In genomic region chr15:35507932-35508638, GRCh38 we compare ENCODE assay signal across 20 cellular contexts. TPM values are rescaled to one million over a fixed set of nuclear protein-coding genes. Genes with fewer than 3 reads are reported as not detected.
A peak's percentile ranks its signal among the peaks of the same experiment; 100 is the strongest.
DNase-seq lines count a peak whose midpoint lies in the region; ATAC-seq and TF ChIP-seq lines count a peak whose summit lies in the region.
"Had no signal": no experiment of that assay in that cellular context is flagged by ENCODE, and none has a peak within 500 bp of the region (broad histone marks: within the 10 kb centered on the region; RNA-seq: fewer than 3 reads in every experiment).

No MANE protein-coding gene starts in this region.

- H3K4ac ChIP-seq in neuronal stem cell (ENCODE audit: low read length) = no peak overlapping the region

- no peak overlapping the region for H4K91ac ChIP-seq in neuronal stem cell (ENCODE audit: low read depth, low read length, poor library complexity)

- H2BK15ac ChIP-seq in neuronal stem cell (ENCODE audit: low read length) = no peak overlapping the region

- H2AFZ ChIP-seq in neuronal stem cell (ENCODE audit: low read length) = peak overlapping the region; percentile 12

- no peak overlapping the region for H3K9ac ChIP-seq in neuronal stem cell (ENCODE audit: low read depth, low read length, poor library complexity)

- no peak overlapping the region for H3K23ac ChIP-seq in neuronal stem cell (ENCODE audit: low read depth, low read length, poor library complexity)

- no peak for TF ChIP-seq CTCF in epithelial cell of esophagus (IDR thresholded peaks at IDR 0.05; ENCODE audit: insufficient read depth, low read depth, low read length, missing control alignments)

- H2BK12ac ChIP-seq in neuronal stem cell (ENCODE audit: low read length) = no peak overlapping the region

- no peak overlapping the region for H3K27ac ChIP-seq in neuronal stem cell (replicated peaks; ENCODE audit: low read length)
- H3K27ac ChIP-seq: gastrocnemius medialis, neutrophil, right atrium auricular region, tibial artery had no signal

- no peaks in the 10 kb centered on the region for H3K36me3 ChIP-seq in neuronal stem cell (replicated peaks in 1 of 2; ENCODE audit: control insufficient read depth in 2 of 2, insufficient read depth in 2 of 2, low read length in 2 of 2)
- H3K36me3 ChIP-seq: gastrocnemius medialis, neutrophil, right atrium auricular region, tibial artery had no signal

- H3K4me2 ChIP-seq in neuronal stem cell (ENCODE audit: insufficient read depth, low read length, poor library complexity, severe bottlenecking) = no peak overlapping the region

- DNase-seq in G401 (ENCODE audit: low spot score) (peak; percentile 53), NCI-H69 (lab: John Stamatoyannopoulos, UW) (peak; percentile 87), epithelial cell of esophagus (ENCODE audit: low read depth) (peak; percentile 54), neuronal stem cell (ENCODE audit: low spot score) (peak; percentile 5), GOT3 (lab: John Stamatoyannopoulos, UW) (no peak)
- DNase-seq: activated CD8-positive, alpha-beta memory T cell treated with anti-CD3 and anti-CD28 coated beads for 24 hours; CD8-positive, alpha-beta memory T cell; DND-41; gastrocnemius medialis; NCI-H1092; NCI-H774; stimulated activated naive B cell treated with anti-CD40 and anti-IgM and Interleukin-4, amounts not matched to agents 10 μg/mL and 1 μg/mL and 100 μg/mL, for 72 hours; T-helper 9 cell; tibial artery had no signal

- peaks cover 4 to 7% of the 10 kb centered on the region in 2 donors for H3K4me1 ChIP-seq in neuronal stem cell (ENCODE audit: control insufficient read depth in 2 of 2, insufficient read depth in 1 of 2, low read depth in 1 of 2, low read length in 2 of 2)
- H3K4me1 ChIP-seq: right atrium auricular region had no signal

- ATAC-seq in HG03565 (IDR thresholded peaks at IDR 0.05; ENCODE audit: unreplicated experiment) (no peak), HG03520 (IDR thresholded peaks at IDR 0.05; ENCODE audit: unreplicated experiment) (no peak), GM18868 (IDR thresholded peaks at IDR 0.05; ENCODE audit: unreplicated experiment) (no peak)
- ATAC-seq: gastrocnemius medialis; left lobe of liver; stimulated activated naive B cell treated with anti-CD40 and anti-IgM and Interleukin-4, amounts not matched to agents 10 μg/mL and 1 μg/mL and 100 μg/mL, for 72 hours had no signal

- no CpG with 5 or more reads among the region's 7 CpGs for WGBS in neuronal stem cell (ENCODE audit: extremely low coverage in 2 of 2, insufficient read length in 2 of 2, insufficient replicate concordance in 1 of 2), 2 donors

- no peak overlapping the region for H3K18ac ChIP-seq in neuronal stem cell (ENCODE audit: low read length)

- H3K4me3 ChIP-seq in epithelial cell of esophagus (ENCODE audit: low read length) (peak overlapping the region; percentile 27), neuronal stem cell (ENCODE audit: low read length in 2 of 2) (no peak overlapping the region)
- H3K4me3 ChIP-seq: gastrocnemius medialis, right atrium auricular region, tibial artery had no signal

- H2BK120ac ChIP-seq in neuronal stem cell (ENCODE audit: low read depth, low read length) = no peak overlapping the region

- H3K27me3 ChIP-seq in neuronal stem cell (ENCODE audit: control insufficient read depth in 3 of 3, insufficient read depth in 3 of 3, low read depth in 1 of 3, low read length in 3 of 3) = no peaks in the 10 kb centered on the region
- H3K27me3 ChIP-seq: gastrocnemius medialis, neutrophil, right atrium auricular region, tibial artery had no signal

- H2AK5ac ChIP-seq in neuronal stem cell (ENCODE audit: low read depth, low read length) = no peak overlapping the region

- H3K9me3 ChIP-seq in neuronal stem cell (replicated peaks in 1 of 2; ENCODE audit: control insufficient read depth in 2 of 2, insufficient read depth in 1 of 2, low read depth in 1 of 2, low read length in 2 of 2) = no peaks in the 10 kb centered on the region
- H3K9me3 ChIP-seq: gastrocnemius medialis, neutrophil, right atrium auricular region, tibial artery had no signal

- no peak overlapping the region for H4K8ac ChIP-seq in neuronal stem cell (ENCODE audit: low read depth, low read length)

- H3K79me1 ChIP-seq in neuronal stem cell (ENCODE audit: low read depth, low read length) = no peaks in the 10 kb centered on the region

- no peak overlapping the region for H3K14ac ChIP-seq in neuronal stem cell (ENCODE audit: low read length)

- in situ Hi-C loops in G401 (cut with HindIII; ENCODE audit: low sequenced_read_pairs) = no loop called here

- no peak overlapping the region for H2BK5ac ChIP-seq in neuronal stem cell (ENCODE audit: low read length)

RNA-seq across cellular contexts. Expression of gene DPH6, which starts 37.9 kb away (rescaled TPM):
- 14.3 and 26.8 TPM in 2 replicates for total RNA-seq in G401 (2014; rRNA removed; shearing (Covaris generic))
- polyA plus RNA-seq in neuronal stem cell (2013, experiment 1 of 2) = 15.7 TPM
- polyA plus RNA-seq in neuronal stem cell (2013, experiment 2 of 2) = 15.9 TPM
